ENCODE assay signal across 1 cellular context in the genomic region with DNA sequence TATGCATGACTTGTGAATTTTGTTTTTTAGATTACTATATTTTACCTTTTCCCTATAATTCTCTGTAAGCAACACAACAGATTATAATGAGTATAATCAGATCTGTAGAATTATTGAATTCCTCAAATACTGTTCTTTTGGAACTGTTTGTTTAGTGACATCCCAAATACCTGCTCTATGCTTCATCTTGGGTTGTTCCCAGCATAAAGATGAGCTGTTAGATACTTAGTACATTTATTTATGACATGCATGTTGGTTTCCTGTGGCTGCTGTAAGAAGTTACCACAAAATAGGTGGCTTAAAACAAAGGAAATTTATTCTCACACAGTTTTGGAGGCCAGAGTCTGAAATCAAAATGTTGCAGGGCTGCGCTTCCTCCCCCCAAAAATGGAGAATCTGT.
TF ChIP-seq lines count a peak whose summit lies in the region.

No MANE protein-coding gene starts in this region.

TF ChIP-seq in H1, 55 proteins besides CTCF, POLR2A, EP300 and RAD21:
- no peak for TF ChIP-seq SIN3A (conservative IDR thresholded peaks at IDR 0.05 in 1 of 2, IDR thresholded peaks at IDR 0.05 in 1 of 2; ENCODE audit: low read depth in 1 of 2, low read length in 2 of 2)
- no peak for TF ChIP-seq NANOG (IDR thresholded peaks at IDR 0.05; ENCODE audit: insufficient read depth, low read depth, low read length, poor library complexity, severe bottlenecking)
- TF ChIP-seq, protein P1, sequence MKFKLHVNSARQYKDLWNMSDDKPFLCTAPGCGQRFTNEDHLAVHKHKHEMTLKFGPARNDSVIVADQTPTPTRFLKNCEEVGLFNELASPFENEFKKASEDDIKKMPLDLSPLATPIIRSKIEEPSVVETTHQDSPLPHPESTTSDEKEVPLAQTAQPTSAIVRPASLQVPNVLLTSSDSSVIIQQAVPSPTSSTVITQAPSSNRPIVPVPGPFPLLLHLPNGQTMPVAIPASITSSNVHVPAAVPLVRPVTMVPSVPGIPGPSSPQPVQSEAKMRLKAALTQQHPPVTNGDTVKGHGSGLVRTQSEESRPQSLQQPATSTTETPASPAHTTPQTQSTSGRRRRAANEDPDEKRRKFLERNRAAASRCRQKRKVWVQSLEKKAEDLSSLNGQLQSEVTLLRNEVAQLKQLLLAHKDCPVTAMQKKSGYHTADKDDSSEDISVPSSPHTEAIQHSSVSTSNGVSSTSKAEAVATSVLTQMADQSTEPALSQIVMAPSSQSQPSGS (IDR thresholded peaks at IDR 0.05; ENCODE audit: low read length), result no peak
- no peak for TF ChIP-seq SUZ12 (IDR thresholded peaks at IDR 0.05; ENCODE audit: low read length)
- no peak for TF ChIP-seq CHD7 (IDR thresholded peaks at IDR 0.05; ENCODE audit: insufficient replicate concordance, low read length)
- TF ChIP-seq TAF1 (IDR thresholded peaks at IDR 0.05; ENCODE audit: low read depth, low read length), result no peak
- TF ChIP-seq EGR1 (IDR thresholded peaks at IDR 0.05; ENCODE audit: borderline replicate concordance, low read depth, low read length), result no peak
- TF ChIP-seq TBP (IDR thresholded peaks at IDR 0.05; ENCODE audit: low read depth, low read length), result no peak
- no peak for TF ChIP-seq CTBP2 (IDR thresholded peaks at IDR 0.05; ENCODE audit: borderline replicate concordance, insufficient read depth, insufficient read length, low read length)
- no peak for TF ChIP-seq HDAC2 (IDR thresholded peaks at IDR 0.05; ENCODE audit: borderline replicate concordance in 1 of 2, low read depth in 2 of 2, low read length in 2 of 2)
- TF ChIP-seq, protein P2, sequence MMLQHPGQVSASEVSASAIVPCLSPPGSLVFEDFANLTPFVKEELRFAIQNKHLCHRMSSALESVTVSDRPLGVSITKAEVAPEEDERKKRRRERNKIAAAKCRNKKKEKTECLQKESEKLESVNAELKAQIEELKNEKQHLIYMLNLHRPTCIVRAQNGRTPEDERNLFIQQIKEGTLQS (IDR thresholded peaks at IDR 0.05; ENCODE audit: insufficient read depth, low read depth, low read length), result no peak
- no peak for TF ChIP-seq ZNF274 (IDR thresholded peaks at IDR 0.05; ENCODE audit: borderline replicate concordance, extremely low read depth, low read length)
- no peak for TF ChIP-seq NRF1 (IDR thresholded peaks at IDR 0.05; ENCODE audit: low read depth, low read length)
